Comparison of ENCODE assay signal across 11 cellular contexts in genomic region chr9:89177021-89177400, GRCh38. TPM values are rescaled to one million over a fixed set of nuclear protein-coding genes. Genes with fewer than 3 reads are reported as not detected.
DNase-seq lines count a peak whose midpoint lies in the region; ATAC-seq, FAIRE-seq and TF ChIP-seq lines count a peak whose summit lies in the region.
"Had no signal": no experiment of that assay in that cellular context is flagged by ENCODE, and none has a peak within 500 bp of the region (broad histone marks: within the 10 kb centered on the region; RNA-seq: fewer than 3 reads in every experiment).

No MANE protein-coding gene starts in this region.

- H2BK120ac ChIP-seq in H1 (replicated peaks; ENCODE audit: low read depth, low read length) (no peak overlapping the region), mesenchymal stem cell (ENCODE audit: low read depth, low read length) (peak overlapping the region; percentile 80)

- peaks cover 0 to 8% of the 10 kb centered on the region in 2 experiments for H4K20me1 ChIP-seq in H1 (replicated peaks in 1 of 2; ENCODE audit: control insufficient read depth in 1 of 2, insufficient read depth in 2 of 2, low read length in 2 of 2)

- peaks cover 15% of the 10 kb centered on the region for H3K23me2 ChIP-seq in H1 (ENCODE audit: low read depth, low read length)

- H4K8ac ChIP-seq in H1 (ENCODE audit: extremely low read depth, insufficient read depth, low read length) = no peak overlapping the region
- H4K8ac ChIP-seq in mesenchymal stem cell (ENCODE audit: low read length) = no peak overlapping the region

- peaks cover 0 to 6% of the 10 kb centered on the region in 2 experiments; a peak in 3 of 4 replicates for H3K79me2 ChIP-seq in H1 (ENCODE audit: control insufficient read depth in 1 of 2, insufficient read depth in 2 of 2, low read length in 2 of 2)

- H3K4me1 Mint-ChIP-seq in naive thymus-derived CD4-positive, alpha-beta T cell = peaks cover 7 to 27% (median 19%) of the 10 kb centered on the region in 7 donors

- no peak overlapping the region for H3K27ac Mint-ChIP-seq in naive thymus-derived CD4-positive, alpha-beta T cell
- H3K27ac Mint-ChIP-seq: activated B cell treated with CpG ODN at 0.5 μM for 24 hours had no signal

- H3K36me3 Mint-ChIP-seq in naive thymus-derived CD4-positive, alpha-beta T cell = peaks cover 0 to 5% (median 2%) of the 10 kb centered on the region in 5 donors

- H2AFZ ChIP-seq in H1 (ENCODE audit: low read length) (no peak overlapping the region), mesenchymal stem cell (ENCODE audit: low read depth, low read length) (no peak overlapping the region)

- no peak for FAIRE-seq in H1 (lab: Jason Lieb, UNC)
- FAIRE-seq: GM12878 had no signal

- no peak overlapping the region for H3K27ac ChIP-seq in A673 (ENCODE audit: low read depth, low read length, poor library complexity, severe bottlenecking)
- H3K27ac ChIP-seq in HUES64 (ENCODE audit: low read depth, low read length) = no peak overlapping the region
- H3K27ac ChIP-seq in H1 (ENCODE audit: low read depth, low read length) = no peak overlapping the region
- peak overlapping the region; percentile 41 for H3K27ac ChIP-seq in mesenchymal stem cell (ENCODE audit: low read length, poor library complexity, severe bottlenecking)
- no peak overlapping the region for H3K27ac ChIP-seq in naive thymus-derived CD4-positive, alpha-beta T cell (ENCODE audit: low read depth, low read length)
- H3K27ac ChIP-seq: C4-2B had no signal

- BruUV-seq in A673 (replicated peaks; lab: Mats Ljungman, UMichigan) = no TSS peak

- no peak overlapping the region for H2BK20ac ChIP-seq in H1 (ENCODE audit: low read length)

- no peak overlapping the region for H2AK5ac ChIP-seq in H1 (ENCODE audit: low read depth, low read length)
- H2AK5ac ChIP-seq in mesenchymal stem cell (ENCODE audit: low read length, severe bottlenecking) = no peak overlapping the region

- no peak overlapping the region for H4K91ac ChIP-seq in H1 (replicated peaks; ENCODE audit: insufficient read length, low read length)
- H4K91ac ChIP-seq in mesenchymal stem cell (ENCODE audit: low read length) = no peak overlapping the region

- no peak overlapping the region for H3K56ac ChIP-seq in H1 (replicated peaks; ENCODE audit: insufficient read length, low read depth, low read length)

- intact Hi-C loops in A673 (cut with micrococcal nuclease; ENCODE audit: unreplicated experiment) = loop anchor here (10.0 kb wide), 1 partner anchor 172 kb away; no protein-coding TSS in a partner anchor
- intact Hi-C loops in naive thymus-derived CD4-positive, alpha-beta T cell (cut with micrococcal nuclease) = loop anchor here in 1 of 2 donors (5.0 kb wide), 1 partner anchor 100 kb away; no protein-coding TSS in a partner anchor

- H3K36me3 ChIP-seq in A673 (ENCODE audit: insufficient read depth, low read length, poor library complexity, severe bottlenecking) = no peaks in the 10 kb centered on the region
- H3K36me3 ChIP-seq in HUES64 (ENCODE audit: insufficient read depth, low read length) = no peaks in the 10 kb centered on the region
- H3K36me3 ChIP-seq in H1 (ENCODE audit: control insufficient read depth in 2 of 4, insufficient read depth in 4 of 4, low read length in 3 of 4) = no peaks in the 10 kb centered on the region
- no peaks in the 10 kb centered on the region for H3K36me3 ChIP-seq in mesenchymal stem cell (ENCODE audit: control insufficient read depth in 1 of 2, insufficient read depth in 2 of 2, low read depth in 1 of 2, low read length in 2 of 2)
- H3K36me3 ChIP-seq in naive thymus-derived CD4-positive, alpha-beta T cell (ENCODE audit: control insufficient read depth in 2 of 3, insufficient read depth in 3 of 3, low read length in 3 of 3) = no peaks in the 10 kb centered on the region

- no peak overlapping the region for H2BK5ac ChIP-seq in H1 (ENCODE audit: low read depth, low read length)
- no peak overlapping the region for H2BK5ac ChIP-seq in mesenchymal stem cell (ENCODE audit: low read depth, low read length, poor library complexity, severe bottlenecking)

- TF ChIP-seq POLR2A in H1 (IDR thresholded peaks at IDR 0.05; ENCODE audit: control extremely low read depth in 1 of 2, low read depth in 2 of 2, low read length in 2 of 2) = no peak

- H3K9ac ChIP-seq in HUES64 (ENCODE audit: low read depth, low read length) (peak overlapping the region; percentile 13; the same call in 1 of the 2 replicates), H1 (replicated peaks in 1 of 4; ENCODE audit: extremely low read depth in 1 of 4, low read depth in 3 of 4, low read length in 3 of 4) (no peak overlapping the region), mesenchymal stem cell (ENCODE audit: low read length) (peak overlapping the region; percentile 77)

- H3K4ac ChIP-seq in H1 (replicated peaks; ENCODE audit: insufficient read length, low read depth, low read length) (no peak overlapping the region), mesenchymal stem cell (ENCODE audit: low read depth in 1 of 2, low read length in 2 of 2) (no peak overlapping the region)

- H4K5ac ChIP-seq in H1 (ENCODE audit: insufficient read length, low read depth, low read length) = no peak overlapping the region

- H3K27me3 Mint-ChIP-seq in naive thymus-derived CD4-positive, alpha-beta T cell = peaks cover 57 to 75% (median 66%) of the 10 kb centered on the region in 5 donors

- H3K4me3 Mint-ChIP-seq in naive thymus-derived CD4-positive, alpha-beta T cell = peak overlapping the region in 2 of 10 donors; percentile 6 to 17
- H3K4me3 Mint-ChIP-seq: activated B cell treated with CpG ODN at 0.5 μM for 24 hours had no signal

- 5% methylated on average over 8 of the region's 8 CpGs for WGBS in HUES64
- 7% methylated on average over 8 of the region's 8 CpGs; no CpG with 5 or more reads in 1 of the 2 experiments for WGBS in H1 (ENCODE audit: extremely low coverage in 1 of 2, insufficient coverage in 1 of 2, insufficient read length in 1 of 2, insufficient replicate concordance in 2 of 2, low coverage in 1 of 2, low lambda C conversion rate in 2 of 2, missing lambda C conversion rate in 1 of 2), 2 experiments
- WGBS in mesenchymal stem cell = 16% methylated on average over 5 of the region's 8 CpGs

- POLR2A ChIA-PET in A673 (lab: Charles Lee; ENCODE audit: low non-redundant PET) (no interaction called here), H1 (lab: Charles Lee; ENCODE audit: partially characterized antibody) (interaction anchor here (1.0 to 1.7 kb wide), 3 partner anchors 133 to 138 kb away, joined by 4 to 5 read pairs (median 4); no protein-coding TSS in a partner anchor)
- POLR2A ChIA-PET in naive thymus-derived CD4-positive, alpha-beta T cell (lab: Charles Lee) = no interaction called here

- CTCF ChIA-PET in A673 (lab: Charles Lee) = interaction anchor here (0.8 kb wide), 1 partner anchor 102 kb away, joined by 3 read pairs; no protein-coding TSS in a partner anchor
- CTCF ChIA-PET in H1 (lab: Charles Lee; ENCODE audit: partially characterized antibody) = interaction anchor here (0.7 to 0.9 kb wide), 2 partner anchors 9 to 102 kb away, joined by 4 to 6 read pairs; no protein-coding TSS in a partner anchor
- CTCF ChIA-PET in naive thymus-derived CD4-positive, alpha-beta T cell (lab: Charles Lee) = no interaction called here

- H3K9me3 ChIP-seq in A673 (ENCODE audit: low read depth, low read length, poor library complexity, severe bottlenecking) (no peaks in the 10 kb centered on the region), HUES64 (ENCODE audit: insufficient read depth, low read depth, low read length) (no peaks in the 10 kb centered on the region), H1 (ENCODE audit: insufficient read depth in 2 of 2, low read depth in 1 of 2, low read length in 1 of 2) (no peaks in the 10 kb centered on the region), mesenchymal stem cell (ENCODE audit: control insufficient read depth, low read length) (no peaks in the 10 kb centered on the region)
- H3K9me3 ChIP-seq in naive thymus-derived CD4-positive, alpha-beta T cell (ENCODE audit: control insufficient read depth in 2 of 3, low read length in 3 of 3) = no peaks in the 10 kb centered on the region

- H2BK15ac ChIP-seq in H1 (ENCODE audit: low read length) (no peak overlapping the region), mesenchymal stem cell (ENCODE audit: low read depth, poor library complexity, severe bottlenecking) (no peak overlapping the region)

- H3K79me1 ChIP-seq in H1 (ENCODE audit: low read depth, low read length) (peaks cover 2% of the 10 kb centered on the region; the same call in 1 of the 2 replicates), mesenchymal stem cell (replicated peaks; ENCODE audit: low read length, poor library complexity, severe bottlenecking) (peaks cover 20% of the 10 kb centered on the region)

- H3K9me3 Mint-ChIP-seq in naive thymus-derived CD4-positive, alpha-beta T cell = peaks cover 0 to 4% (median 0%) of the 10 kb centered on the region in 11 donors
- H3K9me3 Mint-ChIP-seq: activated B cell treated with CpG ODN at 0.5 μM for 24 hours had no signal

- TF ChIP-seq CTCF in A673 (conservative IDR thresholded peaks at IDR 0.05; ENCODE audit: low read depth, low read length) = no peak
- TF ChIP-seq CTCF in H1 (IDR thresholded peaks at IDR 0.05; ENCODE audit: control extremely low read depth in 1 of 3, insufficient read depth in 1 of 3, low read depth in 1 of 3, low read length in 3 of 3) = no peak

- H3K14ac ChIP-seq in H1 (ENCODE audit: insufficient read length) = no peak overlapping the region
- no peak overlapping the region for H3K14ac ChIP-seq in mesenchymal stem cell (ENCODE audit: low read length in 2 of 2)

- H3K27me3 ChIP-seq in A673 (replicated peaks; ENCODE audit: insufficient read depth, low read depth, low read length, poor library complexity) (peaks cover 5% of the 10 kb centered on the region), HUES64 (ENCODE audit: insufficient read depth, low read length) (peaks cover 53% of the 10 kb centered on the region), H1 (replicated peaks in 1 of 4; ENCODE audit: control insufficient read depth in 3 of 4, extremely low read depth in 1 of 4, insufficient read depth in 3 of 4, low read length in 3 of 4) (peaks cover 0 to 36% (median 20%) of the 10 kb centered on the region in 4 experiments; a peak in 5 of 7 replicates), mesenchymal stem cell (ENCODE audit: control insufficient read depth in 1 of 2, insufficient read depth in 1 of 2, low read length in 2 of 2) (no peaks in the 10 kb centered on the region)
- peaks cover 3 to 6% of the 10 kb centered on the region in 2 donors for H3K27me3 ChIP-seq in naive thymus-derived CD4-positive, alpha-beta T cell (ENCODE audit: control insufficient read depth in 2 of 2, insufficient read depth in 2 of 2, low read length in 2 of 2)

- H3K4me1 ChIP-seq in A673 (ENCODE audit: insufficient read depth, low read length, poor library complexity, severe bottlenecking) = peaks cover 27% of the 10 kb centered on the region
- H3K4me1 ChIP-seq in HUES64 (ENCODE audit: insufficient read depth, low read length) = peaks cover 41% of the 10 kb centered on the region
- peaks cover 7 to 21% (median 11%) of the 10 kb centered on the region in 4 experiments; a peak in 6 of 7 replicates for H3K4me1 ChIP-seq in H1 (replicated peaks in 1 of 4; ENCODE audit: control insufficient read depth in 3 of 4, insufficient read depth in 4 of 4, low read length in 3 of 4)
- H3K4me1 ChIP-seq in mesenchymal stem cell (ENCODE audit: control insufficient read depth, insufficient read depth, low read depth, low read length) = peaks cover 21% of the 10 kb centered on the region
- peaks cover 0 to 12% of the 10 kb centered on the region in 2 donors for H3K4me1 ChIP-seq in naive thymus-derived CD4-positive, alpha-beta T cell (ENCODE audit: control insufficient read depth in 2 of 2, insufficient read depth in 2 of 2, low read length in 2 of 2)

- peak overlapping the region; percentile 82 to 99 for H3K4me2 ChIP-seq in H1 (ENCODE audit: insufficient read depth in 1 of 2, low read depth in 2 of 2, low read length in 2 of 2)
- H3K4me2 ChIP-seq in mesenchymal stem cell (ENCODE audit: low read length, poor library complexity, severe bottlenecking) = peak overlapping the region; percentile 98

- H3K23ac ChIP-seq in H1 (ENCODE audit: insufficient read length) (no peak overlapping the region), mesenchymal stem cell (ENCODE audit: low read length in 2 of 2) (no peak overlapping the region)

- no peak for TF ChIP-seq RAD21 in H1 (IDR thresholded peaks at IDR 0.05 in 1 of 2, conservative IDR thresholded peaks at IDR 0.05 in 1 of 2; ENCODE audit: low read depth in 2 of 2, low read length in 2 of 2)

- H3K18ac ChIP-seq in H1 (ENCODE audit: extremely low read depth, low read length) (no peak overlapping the region), mesenchymal stem cell (ENCODE audit: low read depth in 1 of 2, low read length in 2 of 2) (no peak overlapping the region)

- H3K4me3 ChIP-seq in A673 (ENCODE audit: low read depth, low read length, poor library complexity, severe bottlenecking) = peak overlapping the region; percentile 54
- peak overlapping the region; percentile 62 for H3K4me3 ChIP-seq in HUES64 (ENCODE audit: low read length)
- H3K4me3 ChIP-seq in H1 (ENCODE audit: extremely low read depth in 1 of 4, insufficient read depth in 2 of 4, low read depth in 3 of 4, low read length in 4 of 4) = peak overlapping the region; percentile 28 to 71 (median 58); a peak in 7 of 8 replicates
- H3K4me3 ChIP-seq in mesenchymal stem cell (ENCODE audit: insufficient read depth in 1 of 2, low read depth in 1 of 2, low read length in 2 of 2) = peak overlapping the region in 1 of 2 experiments; percentile 79
- H3K4me3 ChIP-seq in naive thymus-derived CD4-positive, alpha-beta T cell (ENCODE audit: low read length) = no peak overlapping the region
- H3K4me3 ChIP-seq: GM12878 had no signal

- DNase-seq in A673 (ENCODE audit: low spot score) (peak; percentile 37), H1 (ENCODE audit: low read depth in 1 of 2, low spot score in 2 of 2) (no peak), mesenchymal stem cell (peak; percentile 67)
- DNase-seq in naive thymus-derived CD4-positive, alpha-beta T cell = no peak
- DNase-seq: activated B cell treated with CpG ODN at 0.5 μM for 24 hours had no signal

- H2BK12ac ChIP-seq in H1 (ENCODE audit: low read depth, low read length) (no peak overlapping the region), mesenchymal stem cell (ENCODE audit: low read length in 2 of 2) (no peak overlapping the region)

- TF ChIP-seq EP300 in H1 (IDR thresholded peaks at IDR 0.05; ENCODE audit: borderline replicate concordance in 1 of 2, low read depth in 2 of 2, low read length in 2 of 2) = no peak

- ATAC-seq in GM18517 (IDR thresholded peaks at IDR 0.05; ENCODE audit: unreplicated experiment) (no peak), GM18519 (IDR thresholded peaks at IDR 0.05; ENCODE audit: low FRiP score, unreplicated experiment) (no peak), GM21526 (IDR thresholded peaks at IDR 0.05; ENCODE audit: low FRiP score, unreplicated experiment) (no peak)
- no peak for ATAC-seq in naive thymus-derived CD4-positive, alpha-beta T cell
- ATAC-seq: GM12878 had no signal

RNA-seq across cellular contexts. Expression of gene SHC3, which starts 1.6 kb away (rescaled TPM):
- 5.5 and 6.6 TPM in 2 replicates for total RNA-seq in A673 (2021)
- 3.8 TPM for polyA plus RNA-seq in HUES64 (2013, experiment 1 of 2)
- polyA plus RNA-seq in HUES64 (2013, experiment 2 of 2) = 6.0 TPM
- total RNA-seq in H1 (2021; fragmentation: NEBNext Ultra II Directional; extraction: Animal tissue kit (Norgen Biotek cat#: 25700)) = 7.1 and 8.4 TPM in 2 replicates
- 1.2 and 1.4 TPM in 2 replicates for polyA plus RNA-seq in H1 (2011; rRNA removed)
- 1.6 TPM for polyA plus RNA-seq in H1 (2011; cell fraction: cytosol; rRNA removed)
- polyA plus RNA-seq in H1 (2011; cell fraction: nucleus; rRNA removed) = 3.4 TPM
- 1.6 to 3.0 TPM (median 2.4 TPM) in 4 replicates for polyA plus RNA-seq in H1 (2012, experiment 1 of 2)
- 1.5 TPM for polyA plus RNA-seq in H1 (2012, experiment 2 of 2)
- polyA plus RNA-seq in H1 (2013, experiment 1 of 2) = 4.1 TPM
- polyA plus RNA-seq in H1 (2013, experiment 2 of 2) = 4.5 TPM
- polyA minus RNA-seq in H1 (2011; rRNA and poly(A)+ RNA removed) = 3.2 and 3.8 TPM in 2 replicates
- 2.1 TPM for polyA minus RNA-seq in H1 (2011; cell fraction: cytosol; rRNA and poly(A)+ RNA removed)
- 3.4 TPM for polyA minus RNA-seq in H1 (2011; cell fraction: nucleus; rRNA and poly(A)+ RNA removed)
- polyA plus RNA-seq in mesenchymal stem cell (2013, experiment 1 of 2) = 3.0 TPM
- 3.1 TPM for polyA plus RNA-seq in mesenchymal stem cell (2013, experiment 2 of 2)
- total RNA-seq in naive thymus-derived CD4-positive, alpha-beta T cell = under 1 TPM in 4 of 5 experiments, not detected in 1; 0.02 to 0.11 (median 0.07) TPM
- polyA plus RNA-seq in naive thymus-derived CD4-positive, alpha-beta T cell = not detected
- total RNA-seq: activated B cell treated with CpG ODN at 0.5 μM for 24 hours had no signal

Comparison
In these comparisons a context has a peak if more than half of its experiments do, and no peak if none do; other contexts are left out.
1. DNase-seq: peak in A673 (single experiment) and mesenchymal stem cell (single experiment); none in H1 (0 of 2) and naive thymus-derived CD4-positive, alpha-beta T cell (0 of 9).
2. H3K9ac ChIP-seq: peak in HUES64 (single experiment) and mesenchymal stem cell (single experiment); none in H1 (0 of 4).